Comparison of ENCODE assay signal across 23 cellular contexts in the genomic region with DNA sequence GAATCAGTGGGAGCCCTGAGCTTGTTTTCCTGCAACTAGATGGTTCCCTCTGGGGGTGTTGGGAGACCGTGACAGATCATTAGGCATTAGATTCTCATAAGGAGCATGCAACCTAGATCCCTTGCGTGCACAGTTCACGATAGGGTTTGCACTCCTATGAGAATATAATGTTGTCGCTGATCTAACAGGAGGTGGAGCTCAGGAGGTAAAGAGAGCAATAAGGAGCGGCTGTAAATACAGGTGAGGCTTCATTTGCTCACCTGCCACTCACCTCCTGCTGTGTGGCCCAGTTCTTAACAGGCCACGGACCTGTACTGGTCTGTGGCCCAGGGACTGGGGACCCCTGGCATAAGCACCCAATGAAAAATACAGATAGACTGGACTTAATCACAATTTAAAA. TPM values are rescaled to one million over a fixed set of nuclear protein-coding genes. Genes with fewer than 3 reads are reported as not detected.
DNase-seq lines count a peak whose midpoint lies in the region; ATAC-seq and TF ChIP-seq lines count a peak whose summit lies in the region.
"Had no signal": no experiment of that assay in that cellular context is flagged by ENCODE, and none has a peak within 500 bp of the region (broad histone marks: within the 10 kb centered on the region; RNA-seq: fewer than 3 reads in every experiment).

No MANE protein-coding gene starts in this region.

- no peak overlapping the region for H3K4me3 Mint-ChIP-seq in activated T-helper 17 cell treated with anti-CD3 and anti-CD28 coated beads, Interleukin-2, amount 50 U/mL, for 72 hours
- H3K4me3 Mint-ChIP-seq: B cell; CD4-positive, CD25-positive, alpha-beta regulatory T cell; CD8-positive, alpha-beta T cell; GM23338; H9; HFFc6 had no signal

- no peaks in the 10 kb centered on the region for H3K36me3 Mint-ChIP-seq in activated T-helper 17 cell treated with anti-CD3 and anti-CD28 coated beads, Interleukin-2, amount 50 U/mL, for 72 hours (ENCODE audit: low read depth)
- H3K36me3 Mint-ChIP-seq: CD4-positive, CD25-positive, alpha-beta regulatory T cell; CD8-positive, alpha-beta T cell had no signal

- no peaks in the 10 kb centered on the region for H3K9me3 ChIP-seq in HEK293 (ENCODE audit: control insufficient read depth, insufficient read depth, low read depth, low read length)
- H3K9me3 ChIP-seq: BLaER1, Caco-2 had no signal

- CTCF ChIA-PET in HEK293 (lab: Yijun Ruan, JAX): no interaction called here

- H3K4me1 ChIP-seq in HEK293 (ENCODE audit: control insufficient read depth, insufficient read depth, low read length): no peaks in the 10 kb centered on the region
- H3K4me1 ChIP-seq: Caco-2 had no signal

- peaks cover 8% of the 10 kb centered on the region for H3K4me1 Mint-ChIP-seq in activated T-helper 17 cell treated with anti-CD3 and anti-CD28 coated beads, Interleukin-2, amount 50 U/mL, for 72 hours

- intact Hi-C loops in left colon (cut with DNase I, micrococcal nuclease): no loop called here

- H3K27ac Mint-ChIP-seq in activated T-helper 17 cell treated with anti-CD3 and anti-CD28 coated beads, Interleukin-2, amount 50 U/mL, for 72 hours: no peak overlapping the region
- H3K27ac Mint-ChIP-seq: B cell; CD8-positive, alpha-beta T cell; GM23338; H9; HFFc6 had no signal

- H3K4me3 ChIP-seq in HEK293 (ENCODE audit: low read depth, low read length): no peak overlapping the region
- H3K4me3 ChIP-seq: BLaER1, GM23338 had no signal

- H3K9me3 Mint-ChIP-seq in activated T-helper 17 cell treated with anti-CD3 and anti-CD28 coated beads, Interleukin-2, amount 50 U/mL, for 72 hours: no peaks in the 10 kb centered on the region
- H3K9me3 Mint-ChIP-seq: CD4-positive, CD25-positive, alpha-beta regulatory T cell; CD8-positive, alpha-beta T cell; GM23338; H9; HFFc6 had no signal

- no peak overlapping the region for H3K27ac ChIP-seq in HEK293 (ENCODE audit: extremely low read depth, low read depth, low read length)
- H3K27ac ChIP-seq: 22Rv1, BLaER1, C4-2B had no signal

- POLR2A ChIA-PET in HEK293 (lab: Yijun Ruan, JAX): no interaction called here

- DNase-seq in DMS53 (lab: John Stamatoyannopoulos, UW) (peak; percentile 26), DMS53 treated with DMSO at 0.1 percent for 48 hours (lab: John Stamatoyannopoulos, UW; ENCODE audit: unreplicated experiment) (no peak), left colon (no peak), retina (no peak)
- DNase-seq: Caco-2; CD4-positive, CD25-positive, alpha-beta regulatory T cell; CD8-positive, alpha-beta T cell; DMS153; DMS79 treated with DMSO at 0.1 percent for 48 hours; GF-D8; H9; HFFc6 had no signal

- H3K36me3 ChIP-seq in HEK293 (ENCODE audit: control insufficient read depth in 2 of 2, insufficient read depth in 1 of 2, low read length in 2 of 2): no peaks in the 10 kb centered on the region
- H3K36me3 ChIP-seq: BLaER1 had no signal

- TF ChIP-seq CTCF in HEK293 (tag by site-specific recombination; IDR thresholded peaks at IDR 0.05): no peak

- no peaks in the 10 kb centered on the region for H3K27me3 Mint-ChIP-seq in activated T-helper 17 cell treated with anti-CD3 and anti-CD28 coated beads, Interleukin-2, amount 50 U/mL, for 72 hours

- peak; percentile 53 for ATAC-seq in left colon
- ATAC-seq in activated T-helper 17 cell treated with anti-CD3 and anti-CD28 coated beads, Interleukin-2, amount 50 U/mL, for 72 hours (replicated peaks): no peak
- ATAC-seq: CD8-positive, alpha-beta T cell; GM23338; HCT116 had no signal

TF ChIP-seq in HEK293, 187 proteins besides CTCF, POLR2A, EP300 and RAD21:
- TF ChIP-seq ZNF610 (tag by site-specific recombination; IDR thresholded peaks at IDR 0.05; ENCODE audit: borderline replicate concordance): peak; percentile 98
- no peak for TF ChIP-seq HOXD13 (CRISPR knock-in tag; IDR thresholded peaks at IDR 0.05; ENCODE audit: borderline replicate concordance)
TF ChIP-seq in HEK293: peak in this region for 1.

RNA-seq across cellular contexts. Expression of gene SLC26A3, which starts 10.7 kb away (rescaled TPM):
- total RNA-seq in left colon: 1,000 to 10,000 TPM; 2,382 to 3,814 TPM
- not detected for total RNA-seq in activated T-helper 17 cell treated with anti-CD3 and anti-CD28 coated beads, Interleukin-2, amount 50 U/mL, for 72 hours
- total RNA-seq: B cell; CD4-positive, CD25-positive, alpha-beta regulatory T cell; CD8-positive, alpha-beta T cell; Daoy; G401; GM23338; H4; H9; HFFc6 had no signal

RNA-seq across cellular contexts. Expression of gene CBLL1, which starts 48.4 kb away (rescaled TPM):
- total RNA-seq in left colon: 10 to 100 TPM; 19.2 to 22.1 TPM
- total RNA-seq in activated T-helper 17 cell treated with anti-CD3 and anti-CD28 coated beads, Interleukin-2, amount 50 U/mL, for 72 hours: 10 to 100 TPM; 35.7 to 39.7 TPM

Comparison
In these comparisons a context has a peak if more than half of its experiments do, and no peak if none do; other contexts are left out.
1. RNA of gene SLC26A3, which starts 10.7 kb away (total RNA-seq): 2,382 to 3,814 TPM in left colon; not detected in activated T-helper 17 cell treated with anti-CD3 and anti-CD28 coated beads, Interleukin-2, amount 50 U/mL, for 72 hours; every median in the first group is over 1,000 times any median in the second.